ENCODE assay signal across 9 cellular contexts in the genomic region with DNA sequence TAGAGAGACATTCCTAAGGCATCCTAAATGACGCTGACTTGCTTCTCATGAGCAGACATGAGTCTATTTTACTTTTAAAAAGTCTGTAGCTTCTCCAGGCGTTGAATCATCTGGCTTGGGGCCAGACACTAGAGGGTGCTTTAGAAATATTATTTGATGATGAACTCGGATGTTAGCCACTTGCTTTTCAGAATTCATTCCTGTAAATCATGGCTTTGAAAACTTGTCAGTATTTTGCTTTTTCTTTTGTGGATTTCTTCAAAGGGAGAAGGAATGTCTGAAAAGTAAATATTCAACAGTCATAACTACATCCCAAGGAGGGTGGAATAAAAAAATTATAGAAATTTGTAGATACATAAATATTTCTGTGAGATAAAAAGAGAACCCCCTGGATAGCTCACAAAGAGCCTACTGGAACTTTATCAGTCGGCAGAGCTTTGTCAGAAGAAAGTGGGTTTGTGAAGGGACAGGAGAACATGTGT.
DNase-seq lines count a peak whose midpoint lies in the region; ATAC-seq, FAIRE-seq and TF ChIP-seq lines count a peak whose summit lies in the region.
"Had no signal": no experiment of that assay in that cellular context is flagged by ENCODE, and none has a peak within 500 bp of the region (broad histone marks: within the 10 kb centered on the region; RNA-seq: fewer than 3 reads in every experiment).

No MANE protein-coding gene starts in this region.

- no peak overlapping the region for H3K27ac ChIP-seq in Peyer's patch

- no peak overlapping the region for H3K4me3 Mint-ChIP-seq in activated naive CD8-positive, alpha-beta T cell treated with anti-CD3 and anti-CD28 coated beads, Interleukin-2, amount 50 U/mL, for 24 hours
- H3K4me3 Mint-ChIP-seq: brain had no signal

- no peaks in the 10 kb centered on the region for H3K36me3 Mint-ChIP-seq in activated naive CD8-positive, alpha-beta T cell treated with anti-CD3 and anti-CD28 coated beads, Interleukin-2, amount 50 U/mL, for 24 hours (ENCODE audit: low read depth)
- H3K36me3 Mint-ChIP-seq: brain had no signal

- FAIRE-seq in GM12892 (lab: Jason Lieb, UNC): no peak

- TF ChIP-seq POLR2A in Peyer's patch (IDR thresholded peaks at IDR 0.05) (no peak), GM12892 (IDR thresholded peaks at IDR 0.05; ENCODE audit: low read depth, low read length) (no peak)

- no peak overlapping the region for H3K27ac Mint-ChIP-seq in activated naive CD8-positive, alpha-beta T cell treated with anti-CD3 and anti-CD28 coated beads, Interleukin-2, amount 50 U/mL, for 24 hours
- H3K27ac Mint-ChIP-seq: brain had no signal

- H3K36me3 ChIP-seq in Peyer's patch: no peaks in the 10 kb centered on the region

- H3K27me3 Mint-ChIP-seq in activated naive CD8-positive, alpha-beta T cell treated with anti-CD3 and anti-CD28 coated beads, Interleukin-2, amount 50 U/mL, for 24 hours: no peaks in the 10 kb centered on the region
- H3K27me3 Mint-ChIP-seq: brain had no signal

- peak; percentile 42 for DNase-seq in H4 (ENCODE audit: low spot score)
- peak in 2 of 3 donors; percentile 17 to 71 for DNase-seq in Peyer's patch
- DNase-seq in foreskin fibroblast: peak; percentile 94 to 98
- DNase-seq in retinal pigment epithelial cell (ENCODE audit: low read depth): peak; percentile 54
- no peak for DNase-seq in stimulated activated CD4-positive, alpha-beta T cell treated with anti-CD3 and anti-CD28 coated beads, Interleukin-4, amount 100 ng/mL, for 1 hour
- DNase-seq in activated naive CD8-positive, alpha-beta T cell treated with anti-CD3 and anti-CD28 coated beads, Interleukin-2, amount 50 U/mL, for 24 hours: no peak
- no peak for DNase-seq in GM12892 (ENCODE audit: insufficient read length)
- no peak for DNase-seq in activated gamma-delta T cell treated with Interleukin-2 at 50 U/mL for 16 hours

- H3K4me1 Mint-ChIP-seq in activated naive CD8-positive, alpha-beta T cell treated with anti-CD3 and anti-CD28 coated beads, Interleukin-2, amount 50 U/mL, for 24 hours: no peaks in the 10 kb centered on the region

- peaks cover 0 to 7% (median 0%) of the 10 kb centered on the region in 4 donors for H3K4me1 ChIP-seq in Peyer's patch

- no peaks in the 10 kb centered on the region for H3K9me3 ChIP-seq in Peyer's patch

- no peak overlapping the region for H3K4me3 ChIP-seq in Peyer's patch
- no peak overlapping the region for H3K4me3 ChIP-seq in foreskin fibroblast (ENCODE audit: low read depth in 1 of 2, low read length in 2 of 2)
- no peak overlapping the region for H3K4me3 ChIP-seq in retinal pigment epithelial cell (ENCODE audit: low read length)

- no peaks in the 10 kb centered on the region for H3K9me3 Mint-ChIP-seq in activated naive CD8-positive, alpha-beta T cell treated with anti-CD3 and anti-CD28 coated beads, Interleukin-2, amount 50 U/mL, for 24 hours

- no peak for ATAC-seq in activated naive CD8-positive, alpha-beta T cell treated with anti-CD3 and anti-CD28 coated beads, Interleukin-2, amount 50 U/mL, for 24 hours

- TF ChIP-seq CTCF in Peyer's patch (IDR thresholded peaks at IDR 0.05) (no peak), foreskin fibroblast (IDR thresholded peaks at IDR 0.05; ENCODE audit: low read depth, low read length) (peak; percentile 8), retinal pigment epithelial cell (conservative IDR thresholded peaks at IDR 0.05; ENCODE audit: low read depth, low read length) (peak; percentile 35)

- no peaks in the 10 kb centered on the region for H3K27me3 ChIP-seq in Peyer's patch

Comparison
In these comparisons a context has a peak if more than half of its experiments do, and no peak if none do; other contexts are left out.
1. DNase-seq: peak in H4 (single experiment), Peyer's patch (2 of 3), foreskin fibroblast (2 of 2) and retinal pigment epithelial cell (single experiment); none in stimulated activated CD4-positive, alpha-beta T cell treated with anti-CD3 and anti-CD28 coated beads, Interleukin-4, amount 100 ng/mL, for 1 hour (single experiment), activated naive CD8-positive, alpha-beta T cell treated with anti-CD3 and anti-CD28 coated beads, Interleukin-2, amount 50 U/mL, for 24 hours (single experiment), GM12892 (single experiment) and activated gamma-delta T cell treated with Interleukin-2 at 50 U/mL for 16 hours (single experiment).
2. CTCF ChIP-seq: peak in foreskin fibroblast (single experiment) and retinal pigment epithelial cell (single experiment); none in Peyer's patch (0 of 6).